Comparison of ENCODE assay signal across 1 cellular context in the genomic region with DNA sequence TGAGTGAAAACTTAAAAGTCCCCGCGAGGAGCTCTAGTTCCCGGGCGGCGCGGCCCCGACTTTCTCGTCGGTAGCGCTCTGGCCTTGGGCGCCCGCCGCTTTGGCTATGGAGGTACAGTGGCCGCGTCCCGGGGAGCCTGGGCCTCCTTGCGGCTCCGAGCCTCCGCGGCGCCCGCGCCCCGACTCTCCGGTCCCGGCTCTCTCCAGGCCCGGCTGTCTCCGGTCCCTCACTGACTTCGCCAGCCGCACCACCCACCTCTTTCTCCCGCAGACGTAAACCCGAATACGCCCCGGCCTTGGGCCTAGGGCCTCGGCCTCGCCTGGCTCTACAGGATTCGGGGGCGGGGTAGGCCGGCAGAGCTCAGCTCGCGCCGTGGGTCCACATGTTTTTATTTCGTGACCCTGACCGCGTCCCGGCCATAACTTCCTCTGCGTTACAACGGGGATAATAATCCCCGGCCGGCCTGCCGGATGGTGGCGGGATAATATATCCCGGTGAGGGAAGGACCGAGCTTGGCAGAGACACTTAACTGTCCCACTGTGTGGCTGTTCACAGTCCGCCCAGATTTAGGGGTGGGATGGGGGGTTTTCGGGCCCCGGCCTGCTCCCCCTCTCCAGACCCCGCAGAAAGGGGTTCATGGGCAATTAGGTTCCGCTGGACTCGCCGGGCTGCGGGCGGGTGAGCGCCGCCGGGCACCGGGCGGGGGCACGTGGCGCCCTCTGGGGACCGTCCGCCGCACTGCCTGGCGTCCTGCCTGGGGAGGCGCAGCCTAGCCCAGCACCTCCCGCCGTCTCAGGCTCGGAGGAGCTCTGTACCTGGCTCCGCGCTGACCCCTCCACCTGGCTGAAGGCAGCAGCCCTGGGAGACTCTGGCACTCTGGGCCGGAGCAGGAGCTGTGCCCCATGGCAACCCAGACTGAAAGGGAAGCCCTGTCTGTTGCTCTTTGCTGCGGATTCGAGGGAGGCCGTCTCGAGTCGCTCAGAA.
A peak's percentile ranks its signal among the peaks of the same experiment; 100 is the strongest.
TF ChIP-seq lines count a peak whose summit lies in the region.

No MANE protein-coding gene starts in this region.

TF ChIP-seq in WTC11, 78 proteins besides CTCF, POLR2A, EP300 and RAD21 (continued from another document):
- no peak for TF ChIP-seq PRDM15 (CRISPR knock-in tag; IDR thresholded peaks at IDR 0.05)
- TF ChIP-seq, protein P1, sequence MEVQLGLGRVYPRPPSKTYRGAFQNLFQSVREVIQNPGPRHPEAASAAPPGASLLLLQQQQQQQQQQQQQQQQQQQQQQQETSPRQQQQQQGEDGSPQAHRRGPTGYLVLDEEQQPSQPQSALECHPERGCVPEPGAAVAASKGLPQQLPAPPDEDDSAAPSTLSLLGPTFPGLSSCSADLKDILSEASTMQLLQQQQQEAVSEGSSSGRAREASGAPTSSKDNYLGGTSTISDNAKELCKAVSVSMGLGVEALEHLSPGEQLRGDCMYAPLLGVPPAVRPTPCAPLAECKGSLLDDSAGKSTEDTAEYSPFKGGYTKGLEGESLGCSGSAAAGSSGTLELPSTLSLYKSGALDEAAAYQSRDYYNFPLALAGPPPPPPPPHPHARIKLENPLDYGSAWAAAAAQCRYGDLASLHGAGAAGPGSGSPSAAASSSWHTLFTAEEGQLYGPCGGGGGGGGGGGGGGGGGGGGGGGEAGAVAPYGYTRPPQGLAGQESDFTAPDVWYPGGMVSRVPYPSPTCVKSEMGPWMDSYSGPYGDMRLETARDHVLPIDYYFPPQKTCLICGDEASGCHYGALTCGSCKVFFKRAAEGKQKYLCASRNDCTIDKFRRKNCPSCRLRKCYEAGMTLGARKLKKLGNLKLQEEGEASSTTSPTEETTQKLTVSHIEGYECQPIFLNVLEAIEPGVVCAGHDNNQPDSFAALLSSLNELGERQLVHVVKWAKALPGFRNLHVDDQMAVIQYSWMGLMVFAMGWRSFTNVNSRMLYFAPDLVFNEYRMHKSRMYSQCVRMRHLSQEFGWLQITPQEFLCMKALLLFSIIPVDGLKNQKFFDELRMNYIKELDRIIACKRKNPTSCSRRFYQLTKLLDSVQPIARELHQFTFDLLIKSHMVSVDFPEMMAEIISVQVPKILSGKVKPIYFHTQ (CRISPR knock-in tag; IDR thresholded peaks at IDR 0.05) = no peak
- no peak for TF ChIP-seq NR2C2 (CRISPR knock-in tag; IDR thresholded peaks at IDR 0.05)
- peak; percentile 70; the same call in 1 of the 2 replicates for TF ChIP-seq ESRRA (CRISPR knock-in tag; IDR thresholded peaks at IDR 0.05; ENCODE audit: borderline replicate concordance)
- TF ChIP-seq, protein P2, sequence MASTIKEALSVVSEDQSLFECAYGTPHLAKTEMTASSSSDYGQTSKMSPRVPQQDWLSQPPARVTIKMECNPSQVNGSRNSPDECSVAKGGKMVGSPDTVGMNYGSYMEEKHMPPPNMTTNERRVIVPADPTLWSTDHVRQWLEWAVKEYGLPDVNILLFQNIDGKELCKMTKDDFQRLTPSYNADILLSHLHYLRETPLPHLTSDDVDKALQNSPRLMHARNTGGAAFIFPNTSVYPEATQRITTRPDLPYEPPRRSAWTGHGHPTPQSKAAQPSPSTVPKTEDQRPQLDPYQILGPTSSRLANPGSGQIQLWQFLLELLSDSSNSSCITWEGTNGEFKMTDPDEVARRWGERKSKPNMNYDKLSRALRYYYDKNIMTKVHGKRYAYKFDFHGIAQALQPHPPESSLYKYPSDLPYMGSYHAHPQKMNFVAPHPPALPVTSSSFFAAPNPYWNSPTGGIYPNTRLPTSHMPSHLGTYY (CRISPR knock-in tag; IDR thresholded peaks at IDR 0.05) = no peak
- TF ChIP-seq SMAD4 (CRISPR knock-in tag; IDR thresholded peaks at IDR 0.05) = no peak
- no peak for TF ChIP-seq CBFB (CRISPR knock-in tag; IDR thresholded peaks at IDR 0.05; ENCODE audit: low read depth)
- TF ChIP-seq, protein P3, sequence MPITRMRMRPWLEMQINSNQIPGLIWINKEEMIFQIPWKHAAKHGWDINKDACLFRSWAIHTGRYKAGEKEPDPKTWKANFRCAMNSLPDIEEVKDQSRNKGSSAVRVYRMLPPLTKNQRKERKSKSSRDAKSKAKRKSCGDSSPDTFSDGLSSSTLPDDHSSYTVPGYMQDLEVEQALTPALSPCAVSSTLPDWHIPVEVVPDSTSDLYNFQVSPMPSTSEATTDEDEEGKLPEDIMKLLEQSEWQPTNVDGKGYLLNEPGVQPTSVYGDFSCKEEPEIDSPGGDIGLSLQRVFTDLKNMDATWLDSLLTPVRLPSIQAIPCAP (CRISPR knock-in tag; IDR thresholded peaks at IDR 0.05) = no peak
- TF ChIP-seq, protein P4, sequence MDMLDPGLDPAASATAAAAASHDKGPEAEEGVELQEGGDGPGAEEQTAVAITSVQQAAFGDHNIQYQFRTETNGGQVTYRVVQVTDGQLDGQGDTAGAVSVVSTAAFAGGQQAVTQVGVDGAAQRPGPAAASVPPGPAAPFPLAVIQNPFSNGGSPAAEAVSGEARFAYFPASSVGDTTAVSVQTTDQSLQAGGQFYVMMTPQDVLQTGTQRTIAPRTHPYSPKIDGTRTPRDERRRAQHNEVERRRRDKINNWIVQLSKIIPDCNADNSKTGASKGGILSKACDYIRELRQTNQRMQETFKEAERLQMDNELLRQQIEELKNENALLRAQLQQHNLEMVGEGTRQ (CRISPR knock-in tag; IDR thresholded peaks at IDR 0.05) = peak; percentile 67
- no peak for TF ChIP-seq ZNF263 (CRISPR knock-in tag; IDR thresholded peaks at IDR 0.05; ENCODE audit: low read depth)
- TF ChIP-seq ETV6 (CRISPR knock-in tag; IDR thresholded peaks at IDR 0.05) = no peak
- no peak for TF ChIP-seq ZNF317 (CRISPR knock-in tag; IDR thresholded peaks at IDR 0.05; ENCODE audit: borderline replicate concordance, low read depth)
- TF ChIP-seq, protein P5, sequence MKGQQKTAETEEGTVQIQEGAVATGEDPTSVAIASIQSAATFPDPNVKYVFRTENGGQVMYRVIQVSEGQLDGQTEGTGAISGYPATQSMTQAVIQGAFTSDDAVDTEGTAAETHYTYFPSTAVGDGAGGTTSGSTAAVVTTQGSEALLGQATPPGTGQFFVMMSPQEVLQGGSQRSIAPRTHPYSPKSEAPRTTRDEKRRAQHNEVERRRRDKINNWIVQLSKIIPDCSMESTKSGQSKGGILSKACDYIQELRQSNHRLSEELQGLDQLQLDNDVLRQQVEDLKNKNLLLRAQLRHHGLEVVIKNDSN (CRISPR knock-in tag; IDR thresholded peaks at IDR 0.05) = no peak; the same call in 1 of the 2 replicates
- no peak for TF ChIP-seq ZNF423 (CRISPR knock-in tag; IDR thresholded peaks at IDR 0.05)
- TF ChIP-seq ZNF138 (CRISPR knock-in tag; conservative IDR thresholded peaks at IDR 0.05) = no peak
